In the genomic region with DNA sequence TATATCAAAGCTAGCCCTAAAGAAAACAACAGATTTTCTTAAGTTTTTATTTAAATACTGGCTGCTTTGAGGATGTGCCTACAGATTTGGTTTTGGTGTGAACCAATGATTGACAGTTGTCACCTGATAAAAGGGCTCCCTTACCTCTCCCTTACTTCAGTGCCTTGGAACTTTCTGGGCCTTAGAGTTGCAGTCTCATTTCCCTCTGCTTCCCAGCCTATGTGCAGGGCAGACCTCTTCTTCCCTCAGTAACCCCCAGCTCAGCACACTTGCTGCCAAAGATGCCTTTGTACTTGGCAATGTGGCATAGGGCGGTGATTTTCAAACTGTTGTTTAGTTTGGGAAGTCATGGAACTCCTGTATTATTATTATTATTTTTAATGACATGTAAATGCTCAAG, we compare ENCODE assay signal across 20 cellular contexts.
"Had no signal": no experiment of that assay in that cellular context is flagged by ENCODE, and none has a peak within 500 bp of the region (broad histone marks: within the 10 kb centered on the region; RNA-seq: fewer than 3 reads in every experiment).

No MANE protein-coding gene starts in this region.

- H3K27me3 ChIP-seq: esophagus squamous epithelium, left lung, thyroid gland, upper lobe of left lung, vagina had no signal

- H3K4me3 Mint-ChIP-seq: naive B cell, nephron had no signal

- H3K36me3 ChIP-seq: esophagus squamous epithelium, left lung, thyroid gland, upper lobe of left lung, vagina had no signal

- H3K27me3 Mint-ChIP-seq: naive B cell had no signal

- H3K27ac Mint-ChIP-seq: nephron had no signal

- H3K9ac ChIP-seq: parathyroid adenoma had no signal

- ATAC-seq: left lung had no signal

- DNase-seq: central memory CD4-positive, alpha-beta T cell; effector memory CD4-positive, alpha-beta T cell; esophagus squamous epithelium; foreskin fibroblast; head of caudate nucleus; hypothalamus; kidney glomerular epithelial cell; left lung; mesenchymal stem cell; naive B cell; occipital lobe; small intestine; stimulated activated CD4-positive, alpha-beta T cell treated with anti-CD3 and anti-CD28 coated beads, Interleukin-12 subunit alpha, Interleukin-12 subunit beta, amount 100 ng/mL, for 4 hours; stimulated activated naive CD4-positive, alpha-beta T cell; thyroid gland; upper lobe of left lung had no signal

- H3K4me3 ChIP-seq: esophagus squamous epithelium, left lung, lung, thyroid gland, upper lobe of left lung, vagina had no signal

- H3K27ac ChIP-seq: esophagus squamous epithelium, left lung, parathyroid adenoma, thyroid gland, vagina had no signal

- H2AFZ ChIP-seq: parathyroid adenoma had no signal

- H3K9me3 ChIP-seq: thyroid gland had no signal
